In genomic region chr18:69723434-69723833, GRCh38 we compare ENCODE assay signal across 24 cellular contexts.
DNase-seq lines count a peak whose midpoint lies in the region; ATAC-seq, FAIRE-seq and TF ChIP-seq lines count a peak whose summit lies in the region.
"Had no signal": no experiment of that assay in that cellular context is flagged by ENCODE, and none has a peak within 500 bp of the region (broad histone marks: within the 10 kb centered on the region; RNA-seq: fewer than 3 reads in every experiment).

No MANE protein-coding gene starts in this region.

- H3K4me1 Mint-ChIP-seq in effector memory CD8-positive, alpha-beta T cell (ENCODE audit: low read depth in 2 of 2): peaks cover 4 to 10% of the 10 kb centered on the region in 2 donors
- peaks cover 11% of the 10 kb centered on the region in 2 donors for H3K4me1 Mint-ChIP-seq in natural killer cell treated with Interleukin-12 subunit alpha and Interleukin-12 subunit beta and Interleukin-15 and Interleukin-18, amount 100 ng/mL, for 72 hours (ENCODE audit: low read depth in 2 of 2)
- H3K4me1 Mint-ChIP-seq: B cell had no signal

- no peak overlapping the region for H3K4me3 Mint-ChIP-seq in effector memory CD8-positive, alpha-beta T cell
- peak overlapping the region; percentile 28 for H3K4me3 Mint-ChIP-seq in natural killer cell treated with Interleukin-12 subunit alpha and Interleukin-12 subunit beta and Interleukin-15 and Interleukin-18, amount 100 ng/mL, for 72 hours
- H3K4me3 Mint-ChIP-seq: B cell; CD8-positive, alpha-beta T cell had no signal

- no peak overlapping the region for H3K27ac Mint-ChIP-seq in effector memory CD8-positive, alpha-beta T cell
- peak overlapping the region in 1 of 2 donors; percentile 67 for H3K27ac Mint-ChIP-seq in natural killer cell treated with Interleukin-12 subunit alpha and Interleukin-12 subunit beta and Interleukin-15 and Interleukin-18, amount 100 ng/mL, for 72 hours
- H3K27ac Mint-ChIP-seq: B cell; CD8-positive, alpha-beta T cell had no signal

- ATAC-seq in effector memory CD8-positive, alpha-beta T cell (replicated peaks): peak; percentile 37
- ATAC-seq in natural killer cell treated with Interleukin-12 subunit alpha and Interleukin-12 subunit beta and Interleukin-15 and Interleukin-18, amount 100 ng/mL, for 72 hours: peak; percentile 33 to 43
- no peak for ATAC-seq in HG03457 (IDR thresholded peaks at IDR 0.05; ENCODE audit: unreplicated experiment)
- ATAC-seq: CD8-positive, alpha-beta T cell; HepG2; Panc1; SK-N-SH treated with all-trans-retinoic acid at 6 μM for 48 hours had no signal

- no peaks in the 10 kb centered on the region for H3K27me3 Mint-ChIP-seq in effector memory CD8-positive, alpha-beta T cell
- H3K27me3 Mint-ChIP-seq in natural killer cell treated with Interleukin-12 subunit alpha and Interleukin-12 subunit beta and Interleukin-15 and Interleukin-18, amount 100 ng/mL, for 72 hours: no peaks in the 10 kb centered on the region
- H3K27me3 Mint-ChIP-seq: B cell had no signal

- H3K36me3 Mint-ChIP-seq in effector memory CD8-positive, alpha-beta T cell (ENCODE audit: insufficient read depth): no peaks in the 10 kb centered on the region
- H3K36me3 Mint-ChIP-seq in natural killer cell treated with Interleukin-12 subunit alpha and Interleukin-12 subunit beta and Interleukin-15 and Interleukin-18, amount 100 ng/mL, for 72 hours: peaks cover 10% of the 10 kb centered on the region

- DNase-seq in NCI-H146 (lab: John Stamatoyannopoulos, UW) (peak; percentile 25), NCI-H146 treated with DMSO at 0.1 percent for 48 hours (lab: John Stamatoyannopoulos, UW; ENCODE audit: unreplicated experiment) (no peak), D721Med (ENCODE audit: insufficient read length, low spot score) (no peak), NCI-H524 (lab: John Stamatoyannopoulos, UW) (no peak), SHP77 treated with DMSO at 0.1 percent for 48 hours (lab: John Stamatoyannopoulos, UW) (no peak)
- no peak for DNase-seq in effector memory CD8-positive, alpha-beta T cell
- no peak for DNase-seq in natural killer cell treated with Interleukin-12 subunit alpha and Interleukin-12 subunit beta and Interleukin-15 and Interleukin-18, amount 100 ng/mL, for 72 hours (ENCODE audit: low spot score)
- DNase-seq: DMS79 treated with DMSO at 0.1 percent for 48 hours, H7, Karpas-422, NCI-H1092 treated with DMSO at 0.1 percent for 48 hours, NCI-H1436, NCI-H1930, NCI-H2107, NCI-H446, NCI-H526, SJCRH30 had no signal

- H3K9me3 Mint-ChIP-seq in effector memory CD8-positive, alpha-beta T cell: peaks cover 0 to 3% of the 10 kb centered on the region in 2 donors
- H3K9me3 Mint-ChIP-seq in natural killer cell treated with Interleukin-12 subunit alpha and Interleukin-12 subunit beta and Interleukin-15 and Interleukin-18, amount 100 ng/mL, for 72 hours: no peaks in the 10 kb centered on the region

- FAIRE-seq in D721Med (lab: Jason Lieb, UNC): peak; percentile 100
- FAIRE-seq: GM12892, HepG2 had no signal

- TF ChIP-seq CTCF in D721Med (IDR thresholded peaks at IDR 0.05; ENCODE audit: insufficient read depth, missing control alignments): no peak
